Comparison of ENCODE assay signal across 14 cellular contexts in genomic region chr15:45112592-45113379, GRCh38. TPM values are rescaled to one million over a fixed set of nuclear protein-coding genes. Genes with fewer than 3 reads are reported as not detected.
DNase-seq lines count a peak whose midpoint lies in the region; ATAC-seq, FAIRE-seq and TF ChIP-seq lines count a peak whose summit lies in the region.
"Had no signal": no experiment of that assay in that cellular context is flagged by ENCODE, and none has a peak within 500 bp of the region (broad histone marks: within the 10 kb centered on the region; RNA-seq: fewer than 3 reads in every experiment).

No MANE protein-coding gene starts in this region.

- FAIRE-seq in K562 (lab: Jason Lieb, UNC), result no peak
- FAIRE-seq: G401.6 had no signal

- no peaks in the 10 kb centered on the region for H3K9me3 ChIP-seq in K562 (replicated peaks; ENCODE audit: control insufficient read depth, insufficient read depth, low read depth, low read length)
- H3K9me3 ChIP-seq: gastroesophageal sphincter had no signal

- H3K4me2 ChIP-seq in K562 (ENCODE audit: insufficient read depth, low read length) (no peak overlapping the region), mesendoderm (ENCODE audit: low read length) (peak overlapping the region; percentile 32)

- no peaks in the 10 kb centered on the region for H4K20me1 ChIP-seq in K562 (replicated peaks; ENCODE audit: control insufficient read depth, insufficient read depth, low read length)

- H3K36me3 ChIP-seq in ACC112 (ENCODE audit: insufficient read depth, low read length) (no peaks in the 10 kb centered on the region), K562 (ENCODE audit: control insufficient read depth, insufficient read depth, low read length) (no peaks in the 10 kb centered on the region), mesendoderm (ENCODE audit: control insufficient read depth, insufficient read depth, low read length) (no peaks in the 10 kb centered on the region)
- H3K36me3 ChIP-seq: gastroesophageal sphincter had no signal

- intact Hi-C loops in K562 (cut with micrococcal nuclease), result no loop called here

- no peak overlapping the region for H3K23ac ChIP-seq in mesendoderm (ENCODE audit: low read length)

- H3K27ac ChIP-seq in ACC112 (ENCODE audit: low read depth, low read length) (no peak overlapping the region), K562 (ENCODE audit: extremely low read depth, low read depth, low read length) (no peak overlapping the region), mesendoderm (ENCODE audit: low read depth, low read length) (no peak overlapping the region)
- H3K27ac ChIP-seq: gastroesophageal sphincter had no signal

- H3K27me3 ChIP-seq in ACC112 (ENCODE audit: insufficient read depth, low read length) (peaks cover 95% of the 10 kb centered on the region), K562 (ENCODE audit: control insufficient read depth in 2 of 2, insufficient read depth in 2 of 2, low read length in 2 of 2) (peaks cover 2 to 24% of the 10 kb centered on the region in 2 experiments; a peak in 3 of 5 replicates), mesendoderm (ENCODE audit: insufficient read depth, low read length, poor library complexity) (peaks cover 75% of the 10 kb centered on the region)

- TF ChIP-seq CTCF in GM10266 (IDR thresholded peaks at IDR 0.05; ENCODE audit: control insufficient read depth, insufficient read depth, low read depth, missing control alignments) (no peak), K562 (IDR thresholded peaks at IDR 0.05 in 2 of 3, conservative IDR thresholded peaks at IDR 0.05 in 1 of 3; ENCODE audit: insufficient read depth in 2 of 3, low read depth in 1 of 3, low read length in 3 of 3) (no peak)

- no peak for TF ChIP-seq RAD21 in K562 (CRISPR knock-in tag; conservative IDR thresholded peaks at IDR 0.05 in 1 of 2, IDR thresholded peaks at IDR 0.05 in 1 of 2)

- DNase-seq in GM10266 (ENCODE audit: extremely low spot score) (peak; percentile 30), K562 (ENCODE audit: extremely low read depth in 1 of 4, low spot score in 3 of 4) (no peak), mesendoderm (no peak), NK-92 (lab: John Stamatoyannopoulos, UW; ENCODE audit: unreplicated experiment) (no peak), NCI-H2196 (lab: John Stamatoyannopoulos, UW; ENCODE audit: unreplicated experiment) (no peak)
- no peak for DNase-seq in activated CD4-positive, CD25-positive, alpha-beta regulatory T cell treated with anti-CD3 and anti-CD28 coated beads, Interleukin-2, amount 50 U/mL, for 72 hours

- no peaks in the 10 kb centered on the region for H3K79me2 ChIP-seq in ACC112 (ENCODE audit: control insufficient read depth, insufficient read depth, low read length, unreplicated experiment)
- H3K79me2 ChIP-seq in K562 (ENCODE audit: control insufficient read depth, insufficient read depth, low read length), result no peaks in the 10 kb centered on the region
- no peaks in the 10 kb centered on the region for H3K79me2 ChIP-seq in mesendoderm (ENCODE audit: control insufficient read depth, insufficient read depth, low read length)

- H3K9ac ChIP-seq in K562 (ENCODE audit: insufficient read depth in 1 of 2, low read depth in 2 of 2, low read length in 2 of 2) (no peak overlapping the region; a peak in 1 of 4 replicates), mesendoderm (ENCODE audit: low read length) (no peak overlapping the region)

- in situ Hi-C loops in K562 (cut with MboI), result loop anchor here (25.0 kb wide), 1 partner anchor 150 kb away; the partner anchor contains the start of gene TERB2

- H2AK5ac ChIP-seq in mesendoderm (ENCODE audit: low read length), result no peak overlapping the region

- H4K5ac ChIP-seq in mesendoderm (ENCODE audit: low read length), result no peak overlapping the region

- ATAC-seq in K562, result no peak
- ATAC-seq in GM21619 (IDR thresholded peaks at IDR 0.05; ENCODE audit: unreplicated experiment), result no peak
- ATAC-seq: gastroesophageal sphincter had no signal

- H2BK5ac ChIP-seq in mesendoderm (ENCODE audit: low read length), result no peak overlapping the region

- no peak overlapping the region for H3K18ac ChIP-seq in mesendoderm (ENCODE audit: low read length)

- TF ChIP-seq POLR2A in K562 (conservative IDR thresholded peaks at IDR 0.05), result no peak

- no peak overlapping the region for H4K8ac ChIP-seq in mesendoderm (ENCODE audit: low read depth, low read length)

- TF ChIP-seq EP300 in K562 (IDR thresholded peaks at IDR 0.05; ENCODE audit: low read length), result no peak

- BruUV-seq in K562 (replicated peaks; lab: Mats Ljungman, UMichigan), result no TSS peak

- no peak overlapping the region for H2BK120ac ChIP-seq in mesendoderm (ENCODE audit: low read depth, low read length)

- peak overlapping the region; percentile 5 for H3K56ac ChIP-seq in mesendoderm (ENCODE audit: low read length)

- no peaks in the 10 kb centered on the region for H3K9me1 ChIP-seq in K562 (ENCODE audit: control insufficient read depth, insufficient read depth, low read length)

- 53% methylated on average over 27 of the region's 57 CpGs for WGBS in K562 (ENCODE audit: insufficient coverage, low coverage, missing lambda C conversion rate)
- no CpG with 5 or more reads among the region's 57 CpGs for WGBS in mesendoderm (ENCODE audit: extremely low coverage, insufficient coverage, low lambda C conversion rate)

- no peak overlapping the region for H2AFZ ChIP-seq in ACC112 (ENCODE audit: low read length, unreplicated experiment)
- no peak overlapping the region for H2AFZ ChIP-seq in K562 (ENCODE audit: low read depth, low read length)

- POLR2A ChIA-PET in K562 (lab: Yijun Ruan, JAX), result interaction anchor here (0.5 kb wide), 1 partner anchor 9 kb away, joined by 3 read pairs; no protein-coding TSS in a partner anchor

- no peaks in the 10 kb centered on the region for H3K79me1 ChIP-seq in mesendoderm (ENCODE audit: low read length)

- no peaks in the 10 kb centered on the region for H3K4me1 ChIP-seq in ACC112 (ENCODE audit: control insufficient read depth, insufficient read depth, low read length, unreplicated experiment)
- H3K4me1 ChIP-seq in K562 (replicated peaks in 1 of 2; ENCODE audit: control insufficient read depth in 2 of 2, insufficient read depth in 2 of 2, low read length in 2 of 2), result peaks cover 0 to 30% of the 10 kb centered on the region in 2 experiments; a peak in 2 of 5 replicates
- no peaks in the 10 kb centered on the region for H3K4me1 ChIP-seq in mesendoderm (ENCODE audit: control insufficient read depth, low read depth, low read length)

- no peak overlapping the region for H2BK15ac ChIP-seq in mesendoderm (replicated peaks; ENCODE audit: low read depth)

- H3K4me3 ChIP-seq in ACC112 (ENCODE audit: low read depth, low read length) (peak overlapping the region; percentile 48; the same call in 1 of the 2 replicates), K562 (no peak overlapping the region), mesendoderm (ENCODE audit: low read length) (no peak overlapping the region)
- H3K4me3 ChIP-seq: gastroesophageal sphincter had no signal

- H3K4ac ChIP-seq in mesendoderm (ENCODE audit: low read depth, low read length), result no peak overlapping the region

- CTCF ChIA-PET in K562 (lab: Yijun Ruan, JAX; ENCODE audit: low intra/inter-chr PET ratio), result no interaction called here

RNA-seq across cellular contexts. Expression of gene DUOX2, which starts 1.2 kb away (rescaled TPM):
- 0.19 and 2.6 TPM in 2 replicates for total RNA-seq in K562 (2011; cell fraction: chromatin; rRNA removed; ENCODE audit: low replicate concordance)
- 0.13 and 0.50 TPM in 2 replicates for total RNA-seq in K562 (2011; cell fraction: nucleolus; rRNA removed)
- 0.23 and 1.2 TPM in 2 replicates for total RNA-seq in K562 (2011; cell fraction: nucleoplasm; rRNA removed)
- total RNA-seq in K562 (2014; rRNA removed), result under 0.01 TPM in 1 of 2 replicates, not detected in the other
- total RNA-seq in K562 (2014; rRNA removed; fragmentation: Illumina TruSeq; extraction: Trizol), result not detected in 2 replicates
- total RNA-seq in K562 (2015; rRNA removed; fragmentation: Illumina TruSeq; extraction: Trizol), result not detected in 2 replicates
- total RNA-seq in K562 (2021), result 0.02 and 0.36 TPM in 2 replicates
- polyA plus RNA-seq in K562 (2011; rRNA removed), result 0.01 and 0.03 TPM in 2 replicates
- polyA plus RNA-seq in K562 (2011; cell fraction: cytosol; rRNA removed), result 0.01 TPM in 1 of 2 replicates, not detected in the other
- polyA plus RNA-seq in K562 (2011; cell fraction: nucleus; rRNA removed), result 0.08 and 0.55 TPM in 2 replicates
- polyA plus RNA-seq in K562 (2012), result 0.03 and 0.11 TPM in 2 replicates
- polyA plus RNA-seq in K562 (2014; fragmentation: Illumina TruSeq; extraction: Trizol), result not detected in 2 replicates
- not detected for polyA plus RNA-seq in K562 (2014; fragmentation: Nextera tagmentation; extraction: Ambion mirVana)
- 0.01 and 0.05 TPM in 2 replicates for polyA plus RNA-seq in K562 (2014; rRNA removed)
- 0.03 and 0.04 TPM in 2 replicates for polyA minus RNA-seq in K562 (2011; rRNA and poly(A)+ RNA removed)
- not detected in 2 replicates for polyA minus RNA-seq in K562 (2011; cell fraction: cytosol; rRNA and poly(A)+ RNA removed)
- polyA minus RNA-seq in K562 (2011; cell fraction: nucleus; rRNA and poly(A)+ RNA removed), result 0.27 TPM in 1 of 2 replicates, not detected in the other
- 0.01 TPM for polyA plus RNA-seq in mesendoderm (2013, experiment 1 of 2)
- under 0.01 TPM for polyA plus RNA-seq in mesendoderm (2013, experiment 2 of 2)
- total RNA-seq: activated T-helper 1 cell treated with anti-CD3 and anti-CD28 coated beads, Interleukin-12 subunit alpha, Interleukin-12 subunit beta, Interleukin-2, Interleukin-4 antibody, amounts not matched to agents 30 ng/mL and 10 ng/mL and 1 ng/mL, durations not matched to agents 14 hours and 24 hours and 36 hours; RPMI7951; temporal lobe had no signal

RNA-seq across cellular contexts. Expression of gene DUOXA2, which starts 1.3 kb away (rescaled TPM):
- not detected in 2 replicates for total RNA-seq in K562 (2011; cell fraction: chromatin; rRNA removed; ENCODE audit: low replicate concordance)
- total RNA-seq in K562 (2011; cell fraction: nucleolus; rRNA removed), result not detected in 2 replicates
- not detected in 2 replicates for total RNA-seq in K562 (2011; cell fraction: nucleoplasm; rRNA removed)
- total RNA-seq in K562 (2014; rRNA removed) (not detected in 2 replicates), K562 (2014; rRNA removed; fragmentation: Illumina TruSeq; extraction: Trizol) (not detected in 2 replicates), K562 (2015; rRNA removed; fragmentation: Illumina TruSeq; extraction: Trizol) (not detected in 2 replicates), K562 (2021) (not detected in 2 replicates)
- polyA plus RNA-seq in K562 (2011; rRNA removed) (not detected in 2 replicates), K562 (2014; fragmentation: Illumina TruSeq; extraction: Trizol) (not detected in 2 replicates), K562 (2014; fragmentation: Nextera tagmentation; extraction: Ambion mirVana) (not detected), K562 (2014; rRNA removed) (not detected in 2 replicates)
- polyA plus RNA-seq in K562 (2011; cell fraction: cytosol; rRNA removed), result not detected in 2 replicates
- not detected in 2 replicates for polyA plus RNA-seq in K562 (2011; cell fraction: nucleus; rRNA removed)
- polyA plus RNA-seq in K562 (2012), result 0.05 TPM in 1 of 2 replicates, not detected in the other
- polyA minus RNA-seq in K562 (2011; rRNA and poly(A)+ RNA removed), result not detected in 2 replicates
- not detected in 2 replicates for polyA minus RNA-seq in K562 (2011; cell fraction: cytosol; rRNA and poly(A)+ RNA removed)
- not detected in 2 replicates for polyA minus RNA-seq in K562 (2011; cell fraction: nucleus; rRNA and poly(A)+ RNA removed)
- polyA plus RNA-seq in mesendoderm (2013, experiment 1 of 2), result not detected
- not detected for polyA plus RNA-seq in mesendoderm (2013, experiment 2 of 2)
- total RNA-seq: activated T-helper 1 cell treated with anti-CD3 and anti-CD28 coated beads, Interleukin-12 subunit alpha, Interleukin-12 subunit beta, Interleukin-2, Interleukin-4 antibody, amounts not matched to agents 30 ng/mL and 10 ng/mL and 1 ng/mL, durations not matched to agents 14 hours and 24 hours and 36 hours; RPMI7951; skeletal muscle tissue; temporal lobe had no signal

RNA-seq across cellular contexts. Expression of gene DUOXA1, which starts 16.9 kb away (rescaled TPM):
- total RNA-seq in K562 (2011; cell fraction: chromatin; rRNA removed; ENCODE audit: low replicate concordance), result 0.19 and 2.7 TPM in 2 replicates
- 0.26 and 1.8 TPM in 2 replicates for total RNA-seq in K562 (2011; cell fraction: nucleolus; rRNA removed)
- 0.29 and 0.38 TPM in 2 replicates for total RNA-seq in K562 (2011; cell fraction: nucleoplasm; rRNA removed)
- total RNA-seq in K562 (2014; rRNA removed) (not detected in 2 replicates), K562 (2014; rRNA removed; fragmentation: Illumina TruSeq; extraction: Trizol) (not detected in 2 replicates), K562 (2015; rRNA removed; fragmentation: Illumina TruSeq; extraction: Trizol) (not detected in 2 replicates), K562 (2021) (0.24 TPM in 1 of 2 replicates, not detected in the other)
- polyA plus RNA-seq in K562 (2011; rRNA removed) (0.17 TPM in 1 of 2 replicates, not detected in the other), K562 (2014; fragmentation: Illumina TruSeq; extraction: Trizol) (not detected in 2 replicates), K562 (2014; fragmentation: Nextera tagmentation; extraction: Ambion mirVana) (not detected), K562 (2014; rRNA removed) (0.74 TPM in 1 of 2 replicates, not detected in the other)
- 0.12 TPM in 1 of 2 replicates, not detected in the other for polyA plus RNA-seq in K562 (2011; cell fraction: cytosol; rRNA removed)
- 0.28 and 1.5 TPM in 2 replicates for polyA plus RNA-seq in K562 (2011; cell fraction: nucleus; rRNA removed)
- 0.14 TPM in 1 of 2 replicates, not detected in the other for polyA plus RNA-seq in K562 (2012)
- polyA minus RNA-seq in K562 (2011; rRNA and poly(A)+ RNA removed), result 0.18 TPM in 1 of 2 replicates, not detected in the other
- polyA minus RNA-seq in K562 (2011; cell fraction: cytosol; rRNA and poly(A)+ RNA removed), result not detected in 2 replicates
- 0.40 TPM in 1 of 2 replicates, not detected in the other for polyA minus RNA-seq in K562 (2011; cell fraction: nucleus; rRNA and poly(A)+ RNA removed)
- polyA plus RNA-seq in mesendoderm (2013, experiment 1 of 2), result 0.14 TPM
- 0.04 TPM for polyA plus RNA-seq in mesendoderm (2013, experiment 2 of 2)
- total RNA-seq: activated T-helper 1 cell treated with anti-CD3 and anti-CD28 coated beads, Interleukin-12 subunit alpha, Interleukin-12 subunit beta, Interleukin-2, Interleukin-4 antibody, amounts not matched to agents 30 ng/mL and 10 ng/mL and 1 ng/mL, durations not matched to agents 14 hours and 24 hours and 36 hours; RPMI7951; skeletal muscle tissue had no signal

RNA-seq across cellular contexts. Expression of gene DUOX1, which starts 17.0 kb away (rescaled TPM):
- 1.0 TPM in 1 of 2 replicates, not detected in the other for total RNA-seq in K562 (2011; cell fraction: chromatin; rRNA removed; ENCODE audit: low replicate concordance)
- 0.39 and 0.50 TPM in 2 replicates for total RNA-seq in K562 (2011; cell fraction: nucleolus; rRNA removed)
- 0.38 TPM in 1 of 2 replicates, not detected in the other for total RNA-seq in K562 (2011; cell fraction: nucleoplasm; rRNA removed)
- total RNA-seq in K562 (2014; rRNA removed) (not detected in 2 replicates), K562 (2014; rRNA removed; fragmentation: Illumina TruSeq; extraction: Trizol) (not detected in 2 replicates), K562 (2015; rRNA removed; fragmentation: Illumina TruSeq; extraction: Trizol) (not detected in 2 replicates), K562 (2021) (0.22 TPM in 2 replicates)
- polyA plus RNA-seq in K562 (2011; rRNA removed) (0.01 TPM in 1 of 2 replicates, not detected in the other), K562 (2014; fragmentation: Illumina TruSeq; extraction: Trizol) (not detected in 2 replicates), K562 (2014; fragmentation: Nextera tagmentation; extraction: Ambion mirVana) (under 1 TPM in 1 of 2 experiments, not detected in 1; 0.01 TPM), K562 (2014; rRNA removed) (not detected in 2 replicates)
- 0.03 TPM in 1 of 2 replicates, not detected in the other for polyA plus RNA-seq in K562 (2011; cell fraction: cytosol; rRNA removed)
- polyA plus RNA-seq in K562 (2011; cell fraction: nucleus; rRNA removed), result 0.04 and 0.73 TPM in 2 replicates
- 0.29 and 0.79 TPM in 2 replicates for polyA plus RNA-seq in K562 (2012)
- not detected in 2 replicates for polyA minus RNA-seq in K562 (2011; rRNA and poly(A)+ RNA removed)
- not detected in 2 replicates for polyA minus RNA-seq in K562 (2011; cell fraction: cytosol; rRNA and poly(A)+ RNA removed)
- polyA minus RNA-seq in K562 (2011; cell fraction: nucleus; rRNA and poly(A)+ RNA removed), result not detected in 2 replicates
- 0.18 TPM for polyA plus RNA-seq in mesendoderm (2013, experiment 1 of 2)
- 0.08 TPM for polyA plus RNA-seq in mesendoderm (2013, experiment 2 of 2)
- total RNA-seq: RPMI7951, temporal lobe had no signal
